25 cellular contexts compared by ENCODE assay signal in the genomic region with DNA sequence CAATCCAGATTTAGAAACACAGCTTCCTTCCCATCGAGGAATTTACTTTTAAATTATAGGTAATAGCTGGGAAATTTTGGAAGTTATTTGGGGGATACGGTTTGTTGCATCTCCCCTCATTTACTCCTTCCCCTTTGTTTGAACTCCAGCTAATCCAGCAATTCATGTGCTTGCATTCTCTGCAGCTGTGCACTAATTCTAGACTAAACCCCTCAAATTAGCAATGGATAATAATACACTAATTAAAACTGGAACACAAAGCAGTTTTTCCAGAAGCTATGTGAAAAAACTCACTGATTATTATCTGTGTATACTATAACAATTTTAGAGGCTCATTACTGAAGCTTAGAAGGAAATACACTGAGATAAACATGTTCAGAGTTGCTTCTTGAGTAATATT.
DNase-seq lines count a peak whose midpoint lies in the region; ATAC-seq and TF ChIP-seq lines count a peak whose summit lies in the region.
"Had no signal": no experiment of that assay in that cellular context is flagged by ENCODE, and none has a peak within 500 bp of the region (broad histone marks: within the 10 kb centered on the region; RNA-seq: fewer than 3 reads in every experiment).

No MANE protein-coding gene starts in this region.

- no peak overlapping the region for H2BK12ac ChIP-seq in mesenchymal stem cell (ENCODE audit: low read length in 2 of 2)

- H3K27me3 ChIP-seq in mammary epithelial cell (ENCODE audit: insufficient read depth, low read length) (no peaks in the 10 kb centered on the region), mesenchymal stem cell (ENCODE audit: control insufficient read depth in 1 of 2, insufficient read depth in 1 of 2, low read length in 2 of 2) (no peaks in the 10 kb centered on the region), sigmoid colon (no peaks in the 10 kb centered on the region)
- H3K27me3 ChIP-seq: BLaER1 had no signal

- dilution Hi-C loops in mammary epithelial cell (cut with HindIII; ENCODE audit: low sequenced_read_pairs), result no loop called here

- no peaks in the 10 kb centered on the region for H4K20me1 ChIP-seq in mammary epithelial cell (ENCODE audit: insufficient read depth, low read length)
- H4K20me1 ChIP-seq: BLaER1 had no signal

- no peak overlapping the region for H4K91ac ChIP-seq in mesenchymal stem cell (ENCODE audit: low read length)

- H3K79me2 ChIP-seq in mammary epithelial cell (ENCODE audit: insufficient read depth, low read length), result no peaks in the 10 kb centered on the region

- H3K27me3 Mint-ChIP-seq in MCF 10A (ENCODE audit: insufficient read depth, unreplicated experiment), result no peaks in the 10 kb centered on the region
- H3K27me3 Mint-ChIP-seq: CD4-positive, CD25-positive, alpha-beta regulatory T cell had no signal

- H3K4me1 ChIP-seq in mammary epithelial cell (ENCODE audit: insufficient read depth, low read length), result no peaks in the 10 kb centered on the region
- H3K4me1 ChIP-seq in mesenchymal stem cell (ENCODE audit: control insufficient read depth, insufficient read depth, low read depth, low read length), result no peaks in the 10 kb centered on the region
- H3K4me1 ChIP-seq in sigmoid colon, result peaks cover 0 to 4% (median 0%) of the 10 kb centered on the region in 4 donors
- H3K4me1 ChIP-seq: BLaER1 had no signal

- no peak overlapping the region for H2BK15ac ChIP-seq in mesenchymal stem cell (ENCODE audit: low read depth, poor library complexity, severe bottlenecking)

- no peaks in the 10 kb centered on the region for H3K36me3 Mint-ChIP-seq in MCF 10A (ENCODE audit: insufficient read depth, unreplicated experiment)
- H3K36me3 Mint-ChIP-seq: CD4-positive, CD25-positive, alpha-beta regulatory T cell had no signal

- TF ChIP-seq POLR2A in sigmoid colon (IDR thresholded peaks at IDR 0.05), result no peak

- peaks cover 20% of the 10 kb centered on the region for H3K4me1 Mint-ChIP-seq in MCF 10A (ENCODE audit: insufficient read depth, unreplicated experiment)
- H3K4me1 Mint-ChIP-seq: CD4-positive, CD25-positive, alpha-beta regulatory T cell had no signal

- no peaks in the 10 kb centered on the region for H3K79me1 ChIP-seq in mesenchymal stem cell (replicated peaks; ENCODE audit: low read length, poor library complexity, severe bottlenecking)

- H3K36me3 ChIP-seq in mammary epithelial cell (ENCODE audit: insufficient read depth, low read length) (no peaks in the 10 kb centered on the region), mesenchymal stem cell (ENCODE audit: control insufficient read depth in 1 of 2, insufficient read depth in 2 of 2, low read depth in 1 of 2, low read length in 2 of 2) (no peaks in the 10 kb centered on the region), sigmoid colon (no peaks in the 10 kb centered on the region)
- H3K36me3 ChIP-seq: BLaER1, HAP-1 had no signal

- POLR2A ChIA-PET in MCF 10A (lab: Yijun Ruan, JAX), result interaction anchor here (0.9 to 2.4 kb wide), 5 partner anchors 12 to 572 kb away, joined by 3 to 20 read pairs (median 3); no protein-coding TSS in a partner anchor

- H2BK5ac ChIP-seq in mesenchymal stem cell (ENCODE audit: low read depth, low read length, poor library complexity, severe bottlenecking), result no peak overlapping the region

- no peak overlapping the region for H3K23ac ChIP-seq in mesenchymal stem cell (ENCODE audit: low read length in 2 of 2)

- no peak for DNase-seq in MCF 10A (ENCODE audit: unreplicated experiment)
- no peak for DNase-seq in mammary epithelial cell
- peak; percentile 8 for DNase-seq in mesenchymal stem cell
- no peak for DNase-seq in NCI-H524 treated with DMSO at 0.1 percent for 48 hours (lab: John Stamatoyannopoulos, UW)
- no peak for DNase-seq in sigmoid colon
- DNase-seq: CD4-positive, CD25-positive, alpha-beta regulatory T cell; GOT3; KBM-7; MM.1S; NCI-H1048; NCI-H1417; NCI-H187; NCI-H2081 treated with DMSO at 0.1 percent for 48 hours; NCI-H2171 treated with DMSO at 0.1 percent for 48 hours; NCI-H345; NCI-H510A treated with DMSO at 0.1 percent for 48 hours; NCI-H774; Right ventricle myocardium superior; RPMI8226 had no signal

- H4K8ac ChIP-seq in mesenchymal stem cell (ENCODE audit: low read length), result no peak overlapping the region

- H3K14ac ChIP-seq in mesenchymal stem cell (ENCODE audit: low read length in 2 of 2), result no peak overlapping the region

- CTCF ChIA-PET in MCF 10A (lab: Yijun Ruan, JAX) (interaction anchor here (0.6 to 0.8 kb wide), 2 partner anchors 9 to 1037 kb away, joined by 3 read pairs; no protein-coding TSS in a partner anchor), mammary epithelial cell (lab: Charles Lee; ENCODE audit: low non-redundant PET) (no interaction called here)

- H3K9me3 ChIP-seq in mammary epithelial cell (replicated peaks; ENCODE audit: insufficient read depth, low read length), result peaks cover 3% of the 10 kb centered on the region
- H3K9me3 ChIP-seq in mesenchymal stem cell (ENCODE audit: control insufficient read depth, low read length), result no peaks in the 10 kb centered on the region
- H3K9me3 ChIP-seq in sigmoid colon, result no peaks in the 10 kb centered on the region
- H3K9me3 ChIP-seq: BLaER1, HAP-1 had no signal

- no peak overlapping the region for H3K18ac ChIP-seq in mesenchymal stem cell (ENCODE audit: low read depth in 1 of 2, low read length in 2 of 2)

- no peak overlapping the region for H3K4ac ChIP-seq in mesenchymal stem cell (ENCODE audit: low read depth in 1 of 2, low read length in 2 of 2)

- no peak overlapping the region for H3K4me3 Mint-ChIP-seq in MCF 10A (ENCODE audit: unreplicated experiment)
- H3K4me3 Mint-ChIP-seq: CD4-positive, CD25-positive, alpha-beta regulatory T cell had no signal

- intact Hi-C loops in MCF 10A (cut with micrococcal nuclease), result no loop called here
- intact Hi-C loops in mammary epithelial cell (cut with micrococcal nuclease), result no loop called here
- intact Hi-C loops in sigmoid colon (cut with DNase I), result no loop called here

- no peaks in the 10 kb centered on the region for H3K9me3 Mint-ChIP-seq in MCF 10A (ENCODE audit: unreplicated experiment)

- H3K27ac ChIP-seq in mammary epithelial cell (ENCODE audit: insufficient read depth, low read depth, low read length) (no peak overlapping the region), angular gyrus (ENCODE audit: low read depth, low read length) (peak overlapping the region; percentile 73), mesenchymal stem cell (ENCODE audit: low read length, poor library complexity, severe bottlenecking) (no peak overlapping the region), sigmoid colon (no peak overlapping the region)
- H3K27ac ChIP-seq: BLaER1, PC-9 had no signal

- H2AK5ac ChIP-seq in mesenchymal stem cell (ENCODE audit: low read length, severe bottlenecking), result no peak overlapping the region

- BruUV-seq in MCF 10A (replicated peaks; lab: Mats Ljungman, UMichigan), result no TSS peak
- BruUV-seq in mammary epithelial cell (replicated peaks; lab: Mats Ljungman, UMichigan), result no TSS peak

- H2BK120ac ChIP-seq in mesenchymal stem cell (ENCODE audit: low read depth, low read length), result no peak overlapping the region

- ATAC-seq in GM18907 (IDR thresholded peaks at IDR 0.05; ENCODE audit: unreplicated experiment), result no peak
- ATAC-seq: GM12878 had no signal

- H3K27ac Mint-ChIP-seq in MCF 10A (ENCODE audit: low read depth, unreplicated experiment), result peak overlapping the region; percentile 67
- H3K27ac Mint-ChIP-seq: CD4-positive, CD25-positive, alpha-beta regulatory T cell had no signal

- TF ChIP-seq EP300 in sigmoid colon (IDR thresholded peaks at IDR 0.05), result no peak

- TF ChIP-seq CTCF in MCF 10A (IDR thresholded peaks at IDR 0.05; ENCODE audit: unreplicated experiment) (no peak), mammary epithelial cell (conservative IDR thresholded peaks at IDR 0.05 in 1 of 2, IDR thresholded peaks at IDR 0.05 in 1 of 2; ENCODE audit: extremely low read depth in 1 of 2, insufficient read depth in 1 of 2, low read depth in 1 of 2, low read length in 2 of 2) (no peak), sigmoid colon (IDR thresholded peaks at IDR 0.05) (no peak)

- H3K4me3 ChIP-seq in mammary epithelial cell (replicated peaks in 1 of 3; ENCODE audit: insufficient read depth in 1 of 3, low read depth in 2 of 3, low read length in 3 of 3), result no peak overlapping the region
- H3K4me3 ChIP-seq in mesenchymal stem cell (ENCODE audit: insufficient read depth in 1 of 2, low read depth in 1 of 2, low read length in 2 of 2), result no peak overlapping the region
- no peak overlapping the region for H3K4me3 ChIP-seq in sigmoid colon
- H3K4me3 ChIP-seq: BLaER1, GM12878, HAP-1, PC-9 had no signal

- H3K4me2 ChIP-seq in mammary epithelial cell (ENCODE audit: insufficient read depth, low read depth, low read length), result no peak overlapping the region
- no peak overlapping the region for H3K4me2 ChIP-seq in mesenchymal stem cell (ENCODE audit: low read length, poor library complexity, severe bottlenecking)
- H3K4me2 ChIP-seq: BLaER1 had no signal

- no peak overlapping the region for H3K9ac ChIP-seq in mammary epithelial cell (ENCODE audit: insufficient read depth, low read length)
- H3K9ac ChIP-seq in mesenchymal stem cell (ENCODE audit: low read length), result no peak overlapping the region
- H3K9ac ChIP-seq: BLaER1 had no signal

- H2AFZ ChIP-seq in mammary epithelial cell (ENCODE audit: low read depth, low read length), result no peak overlapping the region
- no peak overlapping the region for H2AFZ ChIP-seq in mesenchymal stem cell (ENCODE audit: low read depth, low read length)
- H2AFZ ChIP-seq: PC-9 had no signal

- in situ Hi-C loops in mammary epithelial cell (cut with MboI; ENCODE audit: low sequenced_read_pairs in 2 of 2), result no loop called here

- WGBS in mammary epithelial cell (ENCODE audit: low coverage, missing lambda C conversion rate), result 83% methylated on average over 2 of the region's 2 CpGs
- WGBS in mesenchymal stem cell, result 91% methylated on average over 1 of the region's 2 CpGs
- WGBS in sigmoid colon, 2 donors, result 78 to 83% methylated on average over 2 of the region's 2 CpGs
